Comparison of ENCODE assay signal across 21 cellular contexts in the genomic region with DNA sequence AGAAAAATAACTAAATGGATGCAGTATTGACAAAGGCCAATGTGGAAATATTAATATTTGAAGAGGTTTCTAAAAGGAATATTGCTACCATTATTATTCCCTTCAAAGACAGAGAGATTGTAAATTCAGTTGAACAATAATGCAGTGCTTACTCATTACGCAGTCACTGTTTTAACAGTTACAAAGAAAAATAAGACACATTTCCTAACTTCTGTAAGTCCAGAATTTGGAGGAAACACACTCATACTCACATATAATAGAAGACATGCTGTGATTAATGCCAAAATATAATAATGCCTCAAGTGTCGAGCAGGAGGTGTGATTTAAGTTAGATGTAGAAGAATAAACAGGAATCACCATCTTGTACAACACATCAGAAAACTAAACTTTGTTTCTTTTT.
A peak's percentile ranks its signal among the peaks of the same experiment; 100 is the strongest.
DNase-seq lines count a peak whose midpoint lies in the region; ATAC-seq, FAIRE-seq and TF ChIP-seq lines count a peak whose summit lies in the region.
"Had no signal": no experiment of that assay in that cellular context is flagged by ENCODE, and none has a peak within 500 bp of the region (broad histone marks: within the 10 kb centered on the region; RNA-seq: fewer than 3 reads in every experiment).

No MANE protein-coding gene starts in this region.

- ATAC-seq in HG02763 (IDR thresholded peaks at IDR 0.05; ENCODE audit: unreplicated experiment), result no peak
- no peak for ATAC-seq in GM23338

- H3K4me1 Mint-ChIP-seq in HFFc6 (ENCODE audit: low read depth), result peaks cover 33% of the 10 kb centered on the region
- no peaks in the 10 kb centered on the region for H3K4me1 Mint-ChIP-seq in astrocyte (ENCODE audit: low read depth, unreplicated experiment)
- peaks cover 3% of the 10 kb centered on the region; the same call in 1 of the 3 replicates for H3K4me1 Mint-ChIP-seq in GM23338
- H3K4me1 Mint-ChIP-seq: CD4-positive, CD25-positive, alpha-beta regulatory T cell had no signal

- H3K27ac ChIP-seq in ACC112 (ENCODE audit: low read depth, low read length) (peak overlapping the region; percentile 55), astrocyte (ENCODE audit: low read depth, low read length) (no peak overlapping the region), GM23338 (ENCODE audit: low read depth) (no peak overlapping the region)

- H3K4me3 ChIP-seq in ACC112 (ENCODE audit: low read depth, low read length) (no peak overlapping the region), astrocyte (ENCODE audit: insufficient read depth, low read depth, low read length) (no peak overlapping the region), GM23338 (no peak overlapping the region)
- H3K4me3 ChIP-seq: HAP-1 had no signal

- no peaks in the 10 kb centered on the region for H3K36me3 ChIP-seq in ACC112 (ENCODE audit: insufficient read depth, low read length)
- H3K36me3 ChIP-seq in astrocyte (ENCODE audit: insufficient read depth, low read length), result no peaks in the 10 kb centered on the region
- no peaks in the 10 kb centered on the region for H3K36me3 ChIP-seq in GM23338 (ENCODE audit: insufficient read depth)
- H3K36me3 ChIP-seq: BE2C, HAP-1 had no signal

- H3K27me3 Mint-ChIP-seq in HFFc6 (ENCODE audit: insufficient read depth) (no peaks in the 10 kb centered on the region), astrocyte (ENCODE audit: low read depth, unreplicated experiment) (peaks cover 7% of the 10 kb centered on the region), GM23338 (ENCODE audit: insufficient read depth, low read depth, poor library complexity) (peaks cover 2% of the 10 kb centered on the region)
- H3K27me3 Mint-ChIP-seq: CD4-positive, CD25-positive, alpha-beta regulatory T cell had no signal

- no peak overlapping the region for H3K4me3 Mint-ChIP-seq in HFFc6
- no peak overlapping the region for H3K4me3 Mint-ChIP-seq in astrocyte (ENCODE audit: unreplicated experiment)
- H3K4me3 Mint-ChIP-seq in GM23338, result no peak overlapping the region
- H3K4me3 Mint-ChIP-seq: CD4-positive, CD25-positive, alpha-beta regulatory T cell had no signal

- H3K36me3 Mint-ChIP-seq in HFFc6 (ENCODE audit: low read depth) (no peaks in the 10 kb centered on the region), astrocyte (ENCODE audit: low read depth, unreplicated experiment) (no peaks in the 10 kb centered on the region), GM23338 (ENCODE audit: low read depth) (no peaks in the 10 kb centered on the region)
- H3K36me3 Mint-ChIP-seq: CD4-positive, CD25-positive, alpha-beta regulatory T cell had no signal

- H3F3A ChIP-seq in GM23338 (replicated peaks; ENCODE audit: low read depth), result no peaks in the 10 kb centered on the region

- H3K27ac Mint-ChIP-seq in HFFc6 (no peak overlapping the region), astrocyte (ENCODE audit: unreplicated experiment) (no peak overlapping the region), GM23338 (no peak overlapping the region)
- H3K27ac Mint-ChIP-seq: CD4-positive, CD25-positive, alpha-beta regulatory T cell had no signal

- no peak overlapping the region for H3K9ac ChIP-seq in astrocyte (ENCODE audit: low read length)

- no peaks in the 10 kb centered on the region for H3K9me3 ChIP-seq in astrocyte (ENCODE audit: insufficient read depth, low read depth, low read length)
- H3K9me3 ChIP-seq: BE2C, HAP-1 had no signal

- H3K79me2 ChIP-seq in ACC112 (ENCODE audit: control insufficient read depth, insufficient read depth, low read length, unreplicated experiment), result no peaks in the 10 kb centered on the region
- no peaks in the 10 kb centered on the region for H3K79me2 ChIP-seq in astrocyte (ENCODE audit: insufficient read depth, low read length)
- H3K79me2 ChIP-seq in GM23338 (replicated peaks; ENCODE audit: insufficient read depth), result no peaks in the 10 kb centered on the region

- no peaks in the 10 kb centered on the region; the same call in 1 of the 2 replicates for H3K9me2 ChIP-seq in GM23338 (ENCODE audit: insufficient read depth)

- no peak overlapping the region for H2AFZ ChIP-seq in ACC112 (ENCODE audit: low read length, unreplicated experiment)
- no peak overlapping the region for H2AFZ ChIP-seq in astrocyte (ENCODE audit: low read depth, low read length)
- no peak overlapping the region for H2AFZ ChIP-seq in GM23338

- no peaks in the 10 kb centered on the region for H3K27me3 ChIP-seq in ACC112 (ENCODE audit: insufficient read depth, low read length)
- H3K27me3 ChIP-seq in astrocyte (ENCODE audit: insufficient read depth, low read length), result no peaks in the 10 kb centered on the region
- no peaks in the 10 kb centered on the region for H3K27me3 ChIP-seq in GM23338 (ENCODE audit: insufficient read depth)
- H3K27me3 ChIP-seq: BE2C had no signal

- no peaks in the 10 kb centered on the region for H4K20me1 ChIP-seq in astrocyte (ENCODE audit: insufficient read depth, low read length)
- H4K20me1 ChIP-seq in GM23338 (replicated peaks; ENCODE audit: insufficient read depth), result no peaks in the 10 kb centered on the region

- peaks cover 13% of the 10 kb centered on the region for H3K4me1 ChIP-seq in ACC112 (ENCODE audit: control insufficient read depth, insufficient read depth, low read length, unreplicated experiment)
- peaks cover 7% of the 10 kb centered on the region for H3K4me1 ChIP-seq in astrocyte (ENCODE audit: insufficient read depth, low read length)
- H3K4me1 ChIP-seq in GM23338 (ENCODE audit: insufficient read depth), result no peaks in the 10 kb centered on the region
- H3K4me1 ChIP-seq: BE2C, HAP-1 had no signal

- H3K9me3 Mint-ChIP-seq in HFFc6 (no peaks in the 10 kb centered on the region), astrocyte (ENCODE audit: unreplicated experiment) (peaks cover 4% of the 10 kb centered on the region), GM23338 (no peaks in the 10 kb centered on the region; the same call in 2 of the 3 replicates)

- peak; percentile 23 for DNase-seq in HFFc6
- no peak for DNase-seq in astrocyte (ENCODE audit: low read depth)
- DNase-seq in fibroblast of peridontal ligament (ENCODE audit: extremely low read depth), result peak; percentile 9
- no peak for DNase-seq in GM23338 (ENCODE audit: low spot score)
- no peak for DNase-seq in mucosa of gallbladder (ENCODE audit: low spot score)
- no peak for DNase-seq in NCI-H526 treated with DMSO at 0.1 percent for 48 hours (lab: John Stamatoyannopoulos, UW)
- DNase-seq: BE2C; CD4-positive, CD25-positive, alpha-beta regulatory T cell; DMS79 treated with DMSO at 0.1 percent for 48 hours; Kasumi-1; MM.1S; NCI-H1048; NCI-H1417 treated with DMSO at 0.1 percent for 48 hours; NCI-H187 treated with DMSO at 0.1 percent for 48 hours; NCI-H2107; NCI-H748 treated with DMSO at 0.1 percent for 48 hours had no signal

- H3K4me2 ChIP-seq in astrocyte (ENCODE audit: low read length), result peak overlapping the region; percentile 13
- H3K4me2 ChIP-seq in GM23338, result no peak overlapping the region

- TF ChIP-seq CTCF in HFFc6 (IDR thresholded peaks at IDR 0.05), result no peak
- no peak for TF ChIP-seq CTCF in astrocyte (IDR thresholded peaks at IDR 0.05; ENCODE audit: insufficient read depth, low read depth, low read length)
- TF ChIP-seq CTCF in GM23338 (conservative IDR thresholded peaks at IDR 0.05; ENCODE audit: low read depth in 2 of 2), result no peak

- no peak for FAIRE-seq in astrocyte (lab: Jason Lieb, UNC)
- FAIRE-seq: A204.1, GM12891 had no signal

Comparison
In these comparisons a context has a peak if more than half of its experiments do, and no peak if none do; other contexts are left out.
1. DNase-seq: peak in HFFc6 (single experiment) and fibroblast of peridontal ligament (single experiment); none in astrocyte (single experiment), GM23338 (single experiment), mucosa of gallbladder (single experiment) and NCI-H526 treated with DMSO at 0.1 percent for 48 hours (single experiment).